Comparison of ENCODE assay signal across 1 cellular context in genomic region chr10:72354356-72355213, GRCh38.
A peak's percentile ranks its signal among the peaks of the same experiment; 100 is the strongest.
TF ChIP-seq lines count a peak whose summit lies in the region.

Gene DNAJB12, minus strand, starts transcription at chr10:72354919. Its CDS starts 22 bp downstream, at chr10:72354897.

TF ChIP-seq in SK-N-SH, 30 proteins besides CTCF, POLR2A, EP300 and RAD21 (continued from another document):
- TF ChIP-seq IRF3 (IDR thresholded peaks at IDR 0.05; ENCODE audit: low read depth, low read length) (no peak), PBX3 (IDR thresholded peaks at IDR 0.05) (peak; percentile 43), SMC3 (IDR thresholded peaks at IDR 0.05; ENCODE audit: low read depth, low read length) (no peak), CHD2 (IDR thresholded peaks at IDR 0.05; ENCODE audit: low read length, partially characterized antibody) (peak; percentile 59), EZH2phosphoT487 (IDR thresholded peaks at IDR 0.05; ENCODE audit: borderline replicate concordance, low read depth) (no peak), USF2 (IDR thresholded peaks at IDR 0.05; ENCODE audit: borderline replicate concordance, low read depth, low read length) (no peak), NFIC (IDR thresholded peaks at IDR 0.05; ENCODE audit: borderline replicate concordance) (peak; percentile 24; the same call in 1 of the 2 replicates), RCOR1 (IDR thresholded peaks at IDR 0.05; ENCODE audit: low read length) (peak; percentile 75; the same call in 1 of the 2 replicates)
